Comparison of ENCODE assay signal across 8 cellular contexts in genomic region chr14:100283984-100284881, GRCh38. TPM values are rescaled to one million over a fixed set of nuclear protein-coding genes. Genes with fewer than 3 reads are reported as not detected.
DNase-seq lines count a peak whose midpoint lies in the region; ATAC-seq and TF ChIP-seq lines count a peak whose summit lies in the region.

No MANE protein-coding gene starts in this region.

- TF ChIP-seq CTCF in RWPE1 (conservative IDR thresholded peaks at IDR 0.05; ENCODE audit: low read depth) (no peak), esophagus muscularis mucosa (IDR thresholded peaks at IDR 0.05) (no peak)

- peaks cover 0 to 17% (median 2%) of the 10 kb centered on the region in 3 donors for H3K36me3 Mint-ChIP-seq in CD8-positive, alpha-beta memory T cell

- no peak for TF ChIP-seq POLR2A in esophagus muscularis mucosa (IDR thresholded peaks at IDR 0.05; ENCODE audit: low read depth)

- H3K9me3 Mint-ChIP-seq in CD8-positive, alpha-beta memory T cell, result no peaks in the 10 kb centered on the region

- no peak for TF ChIP-seq EP300 in esophagus muscularis mucosa (IDR thresholded peaks at IDR 0.05)

- peaks cover 11% of the 10 kb centered on the region for H3K4me1 ChIP-seq in CD8-positive, alpha-beta memory T cell (ENCODE audit: insufficient read depth, low read length)
- peaks cover 17 to 46% (median 28%) of the 10 kb centered on the region in 4 donors for H3K4me1 ChIP-seq in esophagus muscularis mucosa
- peaks cover 3% of the 10 kb centered on the region for H3K4me1 ChIP-seq in rectal smooth muscle tissue (ENCODE audit: control insufficient read depth, insufficient read depth, low read length)

- H3K9ac ChIP-seq in rectal smooth muscle tissue (ENCODE audit: low read length), result no peak overlapping the region

- no peaks in the 10 kb centered on the region for H3K36me3 ChIP-seq in CD8-positive, alpha-beta memory T cell (ENCODE audit: insufficient read depth, low read length)
- H3K36me3 ChIP-seq in esophagus muscularis mucosa (peaks cover 0 to 17% (median 3%) of the 10 kb centered on the region in 4 donors), rectal smooth muscle tissue (ENCODE audit: control insufficient read depth, insufficient read depth, low read length) (no peaks in the 10 kb centered on the region)

- H3K27ac ChIP-seq in CD8-positive, alpha-beta memory T cell (ENCODE audit: low read depth, low read length), result no peak overlapping the region
- H3K27ac ChIP-seq in RWPE1 (peak overlapping the region; percentile 79), esophagus muscularis mucosa (replicated peaks in 1 of 4) (peak overlapping the region; percentile 91 to 93 (median 92)), rectal smooth muscle tissue (ENCODE audit: low read depth, low read length) (no peak overlapping the region)

- H3K4me3 Mint-ChIP-seq in CD8-positive, alpha-beta memory T cell, result peak overlapping the region; percentile 23 to 81 (median 66)

- no peaks in the 10 kb centered on the region for H3K27me3 ChIP-seq in CD8-positive, alpha-beta memory T cell (ENCODE audit: insufficient read depth, low read length, poor library complexity, severe bottlenecking)
- H3K27me3 ChIP-seq in esophagus muscularis mucosa, result no peaks in the 10 kb centered on the region
- H3K27me3 ChIP-seq in rectal smooth muscle tissue (ENCODE audit: control insufficient read depth, insufficient read depth, low read length), result no peaks in the 10 kb centered on the region

- H3K4me3 ChIP-seq in CD8-positive, alpha-beta memory T cell (ENCODE audit: low read length), result no peak overlapping the region
- peak overlapping the region; percentile 81 to 95 (median 87) for H3K4me3 ChIP-seq in esophagus muscularis mucosa
- peak overlapping the region; percentile 75 for H3K4me3 ChIP-seq in rectal smooth muscle tissue (ENCODE audit: low read length)

- no peak for DNase-seq in CD8-positive, alpha-beta memory T cell
- DNase-seq in RWPE1 (ENCODE audit: low spot score), result no peak
- no peak for DNase-seq in esophagus muscularis mucosa (ENCODE audit: extremely low spot score)
- DNase-seq in NCI-H2196 treated with DMSO at 0.1 percent for 48 hours (lab: John Stamatoyannopoulos, UW; ENCODE audit: unreplicated experiment), result no peak
- no peak for DNase-seq in sciatic nerve (ENCODE audit: low spot score)
- DNase-seq in germinal center (ENCODE audit: low spot score), result no peak
- no peak for DNase-seq in NCI-H1436 treated with DMSO at 0.1 percent for 48 hours (lab: John Stamatoyannopoulos, UW)

- H3K27me3 Mint-ChIP-seq in CD8-positive, alpha-beta memory T cell, result no peaks in the 10 kb centered on the region

- peaks cover 17 to 40% (median 23%) of the 10 kb centered on the region in 3 donors for H3K4me1 Mint-ChIP-seq in CD8-positive, alpha-beta memory T cell

- no peak for ATAC-seq in sciatic nerve

- POLR2A ChIA-PET in CD8-positive, alpha-beta memory T cell (lab: Charles Lee), result interaction anchor here (0.9 to 1.3 kb wide), 2 partner anchors 24 to 99 kb away, joined by 3 read pairs; no protein-coding TSS in a partner anchor
- POLR2A ChIA-PET in RWPE1 (lab: Yijun Ruan, JAX; ENCODE audit: low non-redundant PET), result interaction anchor here (0.5 kb wide), 1 partner anchor 29 kb away, joined by 5 read pairs; no protein-coding TSS in a partner anchor

- CTCF ChIA-PET in CD8-positive, alpha-beta memory T cell (lab: Charles Lee), result interaction anchor here (0.8 to 4.2 kb wide), 20 partner anchors 8 to 94 kb away, joined by 3 to 23 read pairs (median 5); no protein-coding TSS in a partner anchor
- CTCF ChIA-PET in RWPE1 (lab: Yijun Ruan, JAX), result interaction anchor here (0.6 to 2.3 kb wide), 7 partner anchors 11 to 1795 kb away, joined by 3 to 13 read pairs (median 4); partner anchors contain the start of gene SLC25A47

- peak overlapping the region in 6 of 8 donors; percentile 33 to 88 (median 56) for H3K27ac Mint-ChIP-seq in CD8-positive, alpha-beta memory T cell

- no peaks in the 10 kb centered on the region for H3K9me3 ChIP-seq in CD8-positive, alpha-beta memory T cell (ENCODE audit: low read length)
- H3K9me3 ChIP-seq in esophagus muscularis mucosa, result no peaks in the 10 kb centered on the region

- intact Hi-C loops in esophagus muscularis mucosa (cut with DNase I), result no loop called here
- intact Hi-C loops in sciatic nerve (cut with DNase I), result no loop called here

- 65% methylated on average over 26 of the region's 26 CpGs for WGBS in esophagus muscularis mucosa

RNA-seq across cellular contexts. Expression of gene SLC25A29, which starts 22.0 kb away (rescaled TPM):
- total RNA-seq in CD8-positive, alpha-beta memory T cell, result 10 to 100 TPM; 10.4 to 10.5 TPM
- 7.0 TPM for polyA plus RNA-seq in CD8-positive, alpha-beta memory T cell
- total RNA-seq in esophagus muscularis mucosa (10 to 100 TPM; 37.4 to 63.0 (median 49.2) TPM), sciatic nerve (86.8 TPM)

RNA-seq across cellular contexts. Expression of gene SLC25A47, which starts 38.9 kb away (rescaled TPM):
- not detected for total RNA-seq in CD8-positive, alpha-beta memory T cell
- not detected for polyA plus RNA-seq in CD8-positive, alpha-beta memory T cell
- total RNA-seq in esophagus muscularis mucosa, result not detected
- not detected for total RNA-seq in sciatic nerve

RNA-seq across cellular contexts. Expression of gene YY1, which starts 45.3 kb away (rescaled TPM):
- 100 to 1,000 TPM; 109 to 116 TPM for total RNA-seq in CD8-positive, alpha-beta memory T cell
- polyA plus RNA-seq in CD8-positive, alpha-beta memory T cell, result 24.2 TPM
- total RNA-seq in esophagus muscularis mucosa (10 to 100 TPM; 54.8 to 83.4 (median 62.7) TPM), sciatic nerve (59.9 TPM)

Comparison
In these comparisons a context has a peak if more than half of its experiments do, and no peak if none do; other contexts are left out.
1. H3K27ac ChIP-seq: peak in RWPE1 (single experiment) and esophagus muscularis mucosa (4 of 4); none in CD8-positive, alpha-beta memory T cell (single experiment) and rectal smooth muscle tissue (single experiment).